In genomic region chr11:120335928-120336640, GRCh38 we compare ENCODE assay signal across 8 cellular contexts. TPM values are rescaled to one million over a fixed set of nuclear protein-coding genes. Genes with fewer than 3 reads are reported as not detected.
DNase-seq lines count a peak whose midpoint lies in the region; ATAC-seq and TF ChIP-seq lines count a peak whose summit lies in the region.

Gene ARHGEF12, plus strand, starts transcription at chr11:120336413. Its CDS starts 831 bp downstream, at chr11:120337244.

- DNase-seq in A172 (ENCODE audit: low spot score) (peak; percentile 69), NCI-H446 (lab: John Stamatoyannopoulos, UW) (peak; percentile 93 to 97), coronary artery (ENCODE audit: low spot score) (peak; percentile 94), left colon (peak; percentile 97)
- peak; percentile 92 for DNase-seq in activated CD4-positive, alpha-beta T cell treated with anti-CD3 and anti-CD28 coated beads, Interleukin-2, amount 10 ng/mL, durations not matched to agents 24 days and 14 days
- peak; percentile 49 to 80 (median 75) for DNase-seq in stimulated activated CD4-positive, alpha-beta T cell treated with anti-CD3 and anti-CD28 coated beads, Interleukin-1b, Interleukin-23, amount 100 ng/mL, for 24 hours (ENCODE audit: low read depth in 4 of 4, low spot score in 1 of 4)

- peak within 1 kb of the TSS; percentile 96 for H3K4me3 Mint-ChIP-seq in activated CD4-positive, alpha-beta T cell treated with anti-CD3 and anti-CD28 coated beads, Interleukin-2, amount 10 ng/mL, durations not matched to agents 24 days and 14 days

- H3K27me3 Mint-ChIP-seq in activated CD4-positive, alpha-beta T cell treated with anti-CD3 and anti-CD28 coated beads, Interleukin-2, amount 10 ng/mL, durations not matched to agents 24 days and 14 days, result peaks cover 52% of the 10 kb centered on the region

- H3K27ac Mint-ChIP-seq in activated CD4-positive, alpha-beta T cell treated with anti-CD3 and anti-CD28 coated beads, Interleukin-2, amount 10 ng/mL, durations not matched to agents 24 days and 14 days, result peak within 1 kb of the TSS; percentile 87

- peaks cover 30% of the 10 kb centered on the region for H3K4me1 Mint-ChIP-seq in activated CD4-positive, alpha-beta T cell treated with anti-CD3 and anti-CD28 coated beads, Interleukin-2, amount 10 ng/mL, durations not matched to agents 24 days and 14 days

- TF ChIP-seq CTCF in coronary artery (IDR thresholded peaks at IDR 0.05), result no peak

- intact Hi-C loops in activated CD4-positive, alpha-beta T cell treated with anti-CD3 and anti-CD28 coated beads, Interleukin-2, amount 10 ng/mL, durations not matched to agents 24 days and 14 days (cut with micrococcal nuclease), result loop anchor here (1.0 to 10.0 kb wide), 4 partner anchors 97 to 859 kb away; no protein-coding TSS in a partner anchor
- intact Hi-C loops in left colon (cut with DNase I, micrococcal nuclease), result no loop called here

- ATAC-seq in GM18520 (IDR thresholded peaks at IDR 0.05; ENCODE audit: unreplicated experiment) (peak; percentile 44), HG03097 (IDR thresholded peaks at IDR 0.05; ENCODE audit: low FRiP score, unreplicated experiment) (peak; percentile 54), left colon (peak; percentile 74)

- no peaks in the 10 kb centered on the region for H3K9me3 Mint-ChIP-seq in activated CD4-positive, alpha-beta T cell treated with anti-CD3 and anti-CD28 coated beads, Interleukin-2, amount 10 ng/mL, durations not matched to agents 24 days and 14 days

- peak within 1 kb of the TSS; percentile 97 to 99 for H3K27ac ChIP-seq in coronary artery

- H3K36me3 Mint-ChIP-seq in activated CD4-positive, alpha-beta T cell treated with anti-CD3 and anti-CD28 coated beads, Interleukin-2, amount 10 ng/mL, durations not matched to agents 24 days and 14 days (ENCODE audit: low read depth), result peaks cover 6% of the 10 kb centered on the region

- H3K4me3 ChIP-seq in coronary artery, result peak within 1 kb of the TSS; percentile 88

RNA-seq across cellular contexts. Expression of gene ARHGEF12, which starts in this region (rescaled TPM):
- 18.9 and 29.4 TPM in 2 replicates for total RNA-seq in A172 (2014; rRNA removed; shearing (Covaris generic))
- 20.0 and 20.3 TPM in 2 replicates for total RNA-seq in activated CD4-positive, alpha-beta T cell treated with anti-CD3 and anti-CD28 coated beads, Interleukin-2, amount 10 ng/mL, durations not matched to agents 24 days and 14 days
- total RNA-seq in left colon, result 100 to 1,000 TPM in 1 of 2 donors, 10 to 100 TPM in 1; 99.1 to 107 TPM

Comparison
In these comparisons a context has a peak if more than half of its experiments do, and no peak if none do; other contexts are left out.
1. Peak in every context shown above with its lines: DNase-seq, ATAC-seq, H3K4me3 ChIP-seq and H3K27ac ChIP-seq.